ENCODE assay signal across 8 cellular contexts in genomic region chr2:90207454-90208058, GRCh38.
DNase-seq lines count a peak whose midpoint lies in the region; ATAC-seq and TF ChIP-seq lines count a peak whose summit lies in the region.

No MANE protein-coding gene starts in this region.

- no peak overlapping the region for H4K91ac ChIP-seq in H9 (ENCODE audit: insufficient read length, low read depth, low read length)

- no peak overlapping the region for H2BK15ac ChIP-seq in H9 (ENCODE audit: low read depth, low read length)

- ATAC-seq in RWPE2 (ENCODE audit: low read depth) (peak; percentile 68; the same call in 1 of the 3 replicates), HG03175 (IDR thresholded peaks at IDR 0.05; ENCODE audit: unreplicated experiment) (no peak), esophagus mucosa (no peak)

- H3K27me3 ChIP-seq in H9 (ENCODE audit: insufficient read depth, low read length): no peaks in the 10 kb centered on the region
- peaks cover 3% of the 10 kb centered on the region for H3K27me3 ChIP-seq in RWPE2 (ENCODE audit: insufficient read depth, poor library complexity, severe bottlenecking)

- H4K20me1 ChIP-seq in H9 (ENCODE audit: control insufficient read depth, insufficient read depth, insufficient read length): no peaks in the 10 kb centered on the region

- peaks cover 3% of the 10 kb centered on the region for H3K27me3 Mint-ChIP-seq in H9 (ENCODE audit: low read depth)
- no peaks in the 10 kb centered on the region for H3K27me3 Mint-ChIP-seq in activated CD4-positive, alpha-beta memory T cell treated with anti-CD3 and anti-CD28 coated beads, Interleukin-2, amount 10 ng/mL, durations not matched to agents 7 days and 5 days

- no peak overlapping the region for H3K27ac Mint-ChIP-seq in H9
- H3K27ac Mint-ChIP-seq in activated CD4-positive, alpha-beta memory T cell treated with anti-CD3 and anti-CD28 coated beads, Interleukin-2, amount 10 ng/mL, durations not matched to agents 7 days and 5 days: no peak overlapping the region

- no peak overlapping the region for H3K4me2 ChIP-seq in H9 (ENCODE audit: insufficient read depth, insufficient read length, low read length)

- H3K4me1 ChIP-seq in H9 (ENCODE audit: insufficient read depth, low read length): 0 out of 2 replicates have a peak, but pooled peaks cover 5% of the 10 kb centered on the region
- no peaks in the 10 kb centered on the region for H3K4me1 ChIP-seq in RWPE2 (ENCODE audit: insufficient read depth, poor library complexity, severe bottlenecking)

- no peaks in the 10 kb centered on the region for H3K79me1 ChIP-seq in H9 (ENCODE audit: insufficient read depth, low read depth, low read length, poor library complexity, severe bottlenecking)

- no peak overlapping the region for H3K4ac ChIP-seq in H9 (ENCODE audit: low read depth, low read length)

- H3K18ac ChIP-seq in H9 (ENCODE audit: insufficient read length, low read depth, low read length): no peak overlapping the region

- H3K4me1 Mint-ChIP-seq in H9: peaks cover 4 to 19% of the 10 kb centered on the region in 2 experiments; a peak in 3 of 4 replicates
- H3K4me1 Mint-ChIP-seq in activated CD4-positive, alpha-beta memory T cell treated with anti-CD3 and anti-CD28 coated beads, Interleukin-2, amount 10 ng/mL, durations not matched to agents 7 days and 5 days: no peaks in the 10 kb centered on the region

- H3K56ac ChIP-seq in H9 (ENCODE audit: insufficient read length, low read depth, low read length): no peak overlapping the region

- H3K27ac ChIP-seq in H9 (ENCODE audit: insufficient read length, low read depth, low read length): no peak overlapping the region
- H3K27ac ChIP-seq in RWPE2 (ENCODE audit: poor library complexity, severe bottlenecking): no peak overlapping the region

- H3K23ac ChIP-seq in H9 (ENCODE audit: insufficient read length, low read depth, low read length): no peak overlapping the region

- no peak overlapping the region for H2AK5ac ChIP-seq in H9 (ENCODE audit: insufficient read length, low read length)

- H4K8ac ChIP-seq in H9 (replicated peaks; ENCODE audit: insufficient read length, low read depth, low read length): no peak overlapping the region

- H2BK20ac ChIP-seq in H9 (ENCODE audit: low read depth, low read length, poor library complexity, severe bottlenecking): no peak overlapping the region

- no peak overlapping the region for H4K5ac ChIP-seq in H9 (ENCODE audit: insufficient read length, low read depth, low read length)

- peaks cover 0 to 8% (median 0%) of the 10 kb centered on the region in 3 experiments; a peak in 1 of 7 replicates for H3K36me3 Mint-ChIP-seq in H9 (ENCODE audit: insufficient read depth in 1 of 3, low read depth in 3 of 3)
- H3K36me3 Mint-ChIP-seq in activated CD4-positive, alpha-beta memory T cell treated with anti-CD3 and anti-CD28 coated beads, Interleukin-2, amount 10 ng/mL, durations not matched to agents 7 days and 5 days (ENCODE audit: low read depth): no peaks in the 10 kb centered on the region

- TF ChIP-seq CTCF in GM12864 (IDR thresholded peaks at IDR 0.05; ENCODE audit: low read depth, low read length, missing control alignments) (peak; percentile 47), H9 (conservative IDR thresholded peaks at IDR 0.05) (peak; percentile 52), RWPE2 (IDR thresholded peaks at IDR 0.05; ENCODE audit: poor library complexity, severe bottlenecking) (peak; percentile 58)

- no peak overlapping the region for H3K4me3 Mint-ChIP-seq in H9
- no peak overlapping the region for H3K4me3 Mint-ChIP-seq in activated CD4-positive, alpha-beta memory T cell treated with anti-CD3 and anti-CD28 coated beads, Interleukin-2, amount 10 ng/mL, durations not matched to agents 7 days and 5 days

- no peak overlapping the region for H3K14ac ChIP-seq in H9 (ENCODE audit: insufficient read depth, low read length)

- H2BK5ac ChIP-seq in H9 (ENCODE audit: insufficient read length, low read length): no peak overlapping the region

- DNase-seq in GM12864 (ENCODE audit: low read depth) (no peak), H9 (no peak), RWPE2 (ENCODE audit: low spot score) (no peak), lung microvascular endothelial cell (ENCODE audit: low read depth in 2 of 2) (peak; percentile 32 to 38)
- no peak for DNase-seq in activated CD8-positive, alpha-beta memory T cell treated with anti-CD3 and anti-CD28 coated beads for 24 hours
- no peak for DNase-seq in activated CD4-positive, alpha-beta memory T cell treated with anti-CD3 and anti-CD28 coated beads, Interleukin-2, amount 10 ng/mL, durations not matched to agents 7 days and 5 days

- H2BK12ac ChIP-seq in H9 (ENCODE audit: insufficient read length, low read depth, low read length): no peak overlapping the region

- no peak overlapping the region for H2BK120ac ChIP-seq in H9 (ENCODE audit: low read depth, low read length, poor library complexity, severe bottlenecking)

- no peaks in the 10 kb centered on the region for H3K36me3 ChIP-seq in RWPE2 (ENCODE audit: low read depth)

- no peak overlapping the region for H3K9ac ChIP-seq in H9 (ENCODE audit: extremely low read depth, insufficient read length, low read length)

- CTCF ChIA-PET in activated CD4-positive, alpha-beta memory T cell treated with anti-CD3 and anti-CD28 coated beads, Interleukin-2, amount 10 ng/mL, durations not matched to agents 7 days and 5 days (lab: Charles Lee): no interaction called here

- WGBS in H9 (ENCODE audit: extremely low coverage, insufficient read length, low lambda C conversion rate): no CpG with 5 or more reads among the region's 1 CpG

- POLR2A ChIA-PET in activated CD4-positive, alpha-beta memory T cell treated with anti-CD3 and anti-CD28 coated beads, Interleukin-2, amount 10 ng/mL, durations not matched to agents 7 days and 5 days (lab: Charles Lee): no interaction called here

- H3K23me2 ChIP-seq in H9 (ENCODE audit: insufficient read length, low read depth, low read length, poor library complexity, severe bottlenecking): no peaks in the 10 kb centered on the region

- H3K79me2 ChIP-seq in H9 (ENCODE audit: insufficient read depth, low read length): no peaks in the 10 kb centered on the region

- H3K9me3 Mint-ChIP-seq in H9: peaks cover 55 to 73% of the 10 kb centered on the region in 2 experiments
- H3K9me3 Mint-ChIP-seq in activated CD4-positive, alpha-beta memory T cell treated with anti-CD3 and anti-CD28 coated beads, Interleukin-2, amount 10 ng/mL, durations not matched to agents 7 days and 5 days: no peaks in the 10 kb centered on the region

- H2AFZ ChIP-seq in H9 (ENCODE audit: low read length): no peak overlapping the region

- H3T11ph ChIP-seq in H9 (ENCODE audit: low read length): no peak overlapping the region

- no peak overlapping the region for H3K4me3 ChIP-seq in GM12864 (ENCODE audit: low read depth, low read length)
- H3K4me3 ChIP-seq in RWPE2 (ENCODE audit: severe bottlenecking): no peak overlapping the region

- H3K9me3 ChIP-seq in H9 (ENCODE audit: control insufficient read depth, low read depth, low read length): peaks cover 7% of the 10 kb centered on the region
- no peaks in the 10 kb centered on the region for H3K9me3 ChIP-seq in RWPE2 (ENCODE audit: severe bottlenecking)

Comparison
In these comparisons a context has a peak if more than half of its experiments do, and no peak if none do; other contexts are left out.
1. DNase-seq: peak in lung microvascular endothelial cell (2 of 2); none in GM12864 (single experiment), H9 (single experiment), RWPE2 (single experiment), activated CD8-positive, alpha-beta memory T cell treated with anti-CD3 and anti-CD28 coated beads for 24 hours (single experiment) and activated CD4-positive, alpha-beta memory T cell treated with anti-CD3 and anti-CD28 coated beads, Interleukin-2, amount 10 ng/mL, durations not matched to agents 7 days and 5 days (single experiment).
2. Peak in every context shown above with its lines, with median percentiles within 50 percentile points of each other: CTCF ChIP-seq.